In genomic region chr15:32700501-32701150, GRCh38 we compare ENCODE assay signal across 17 cellular contexts. TPM values are rescaled to one million over a fixed set of nuclear protein-coding genes. Genes with fewer than 3 reads are reported as not detected.
DNase-seq lines count a peak whose midpoint lies in the region; ATAC-seq and TF ChIP-seq lines count a peak whose summit lies in the region.
"Had no signal": no experiment of that assay in that cellular context is flagged by ENCODE, and none has a peak within 500 bp of the region (broad histone marks: within the 10 kb centered on the region; RNA-seq: fewer than 3 reads in every experiment).

No MANE protein-coding gene starts in this region.

- no peaks in the 10 kb centered on the region for H3K4me1 Mint-ChIP-seq in activated T-helper 17 cell treated with anti-CD3 and anti-CD28 coated beads, Interleukin-2, amount 50 U/mL, for 72 hours
- H3K4me1 Mint-ChIP-seq: IgD-negative memory B cell had no signal

- H3K27me3 Mint-ChIP-seq in activated T-helper 17 cell treated with anti-CD3 and anti-CD28 coated beads, Interleukin-2, amount 50 U/mL, for 72 hours = peaks cover 21% of the 10 kb centered on the region

- WGBS in body of pancreas, 2 donors = 48 to 58% methylated on average over 14 of the region's 14 CpGs

- no peak overlapping the region for H3K27ac Mint-ChIP-seq in activated T-helper 17 cell treated with anti-CD3 and anti-CD28 coated beads, Interleukin-2, amount 50 U/mL, for 72 hours
- H3K27ac Mint-ChIP-seq: CD8-positive, alpha-beta T cell; IgD-negative memory B cell had no signal

- H3K36me3 Mint-ChIP-seq in activated T-helper 17 cell treated with anti-CD3 and anti-CD28 coated beads, Interleukin-2, amount 50 U/mL, for 72 hours (ENCODE audit: low read depth) = no peaks in the 10 kb centered on the region
- H3K36me3 Mint-ChIP-seq: CD8-positive, alpha-beta T cell; IgD-negative memory B cell had no signal

- H3K4me3 Mint-ChIP-seq in activated T-helper 17 cell treated with anti-CD3 and anti-CD28 coated beads, Interleukin-2, amount 50 U/mL, for 72 hours = no peak overlapping the region
- H3K4me3 Mint-ChIP-seq: CD8-positive, alpha-beta T cell; IgD-negative memory B cell had no signal

- H3K27me3 ChIP-seq in BLaER1 = no peaks in the 10 kb centered on the region
- H3K27me3 ChIP-seq in body of pancreas = no peaks in the 10 kb centered on the region
- peaks cover 0 to 2% of the 10 kb centered on the region in 2 donors for H3K27me3 ChIP-seq in mucosa of rectum (ENCODE audit: control insufficient read depth in 2 of 2, insufficient read depth in 2 of 2, low read length in 2 of 2)

- ATAC-seq in body of pancreas = peak; percentile 90
- no peak for ATAC-seq in activated T-helper 17 cell treated with anti-CD3 and anti-CD28 coated beads, Interleukin-2, amount 50 U/mL, for 72 hours (replicated peaks)
- ATAC-seq in HG03196 (IDR thresholded peaks at IDR 0.05; ENCODE audit: unreplicated experiment) = no peak
- ATAC-seq: CD8-positive, alpha-beta T cell; Panc1; Right ventricle myocardium inferior had no signal

- TF ChIP-seq POLR2A in body of pancreas (IDR thresholded peaks at IDR 0.05) = no peak

- H3K4me2 ChIP-seq in BLaER1 = peak overlapping the region; percentile 54; the same call in 1 of the 2 replicates

- no peaks in the 10 kb centered on the region for H4K20me1 ChIP-seq in BLaER1

- H3K9me3 ChIP-seq in BLaER1 (peaks cover 15% of the 10 kb centered on the region), body of pancreas (no peaks in the 10 kb centered on the region), mucosa of rectum (ENCODE audit: control insufficient read depth in 2 of 2, low read length in 2 of 2) (no peaks in the 10 kb centered on the region)

- H3K9me3 Mint-ChIP-seq in activated T-helper 17 cell treated with anti-CD3 and anti-CD28 coated beads, Interleukin-2, amount 50 U/mL, for 72 hours = no peaks in the 10 kb centered on the region
- H3K9me3 Mint-ChIP-seq: CD8-positive, alpha-beta T cell had no signal

- intact Hi-C loops in body of pancreas (cut with DNase I) = loop anchor here (10.0 kb wide), 1 partner anchor 56 kb away; the partner anchor contains the start of gene SCG5

- no peaks in the 10 kb centered on the region for H3K36me3 ChIP-seq in BLaER1
- no peaks in the 10 kb centered on the region for H3K36me3 ChIP-seq in body of pancreas (replicated peaks in 1 of 2; ENCODE audit: insufficient read depth in 1 of 2, low read depth in 2 of 2)
- no peaks in the 10 kb centered on the region for H3K36me3 ChIP-seq in mucosa of rectum (ENCODE audit: control insufficient read depth in 2 of 2, insufficient read depth in 2 of 2, low read length in 2 of 2)

- TF ChIP-seq CTCF in body of pancreas (IDR thresholded peaks at IDR 0.05) = no peak

- H3K4me3 ChIP-seq in BLaER1 (no peak overlapping the region), body of pancreas (no peak overlapping the region), mucosa of rectum (ENCODE audit: low read length in 2 of 2) (peak overlapping the region; percentile 2 to 17)

- H3K27ac ChIP-seq in BLaER1 (no peak overlapping the region), body of pancreas (peak overlapping the region in 2 of 4 donors; percentile 49 to 50), mucosa of rectum (ENCODE audit: low read depth in 2 of 2, low read length in 2 of 2) (peak overlapping the region; percentile 77 to 89)

- DNase-seq in HT1080 (ENCODE audit: low read depth) (peak; percentile 66), body of pancreas (peak; percentile 57 to 74 (median 70)), NCI-H1105 treated with DMSO at 0.1 percent for 48 hours (lab: John Stamatoyannopoulos, UW) (no peak), ecto neural progenitor cell (ENCODE audit: low spot score) (no peak)
- DNase-seq: CD8-positive, alpha-beta T cell; NCI-H1048; NCI-H1694; NCI-H446; NCI-H748 treated with DMSO at 0.1 percent for 48 hours had no signal

- H3K9ac ChIP-seq in BLaER1 (no peak overlapping the region), mucosa of rectum (ENCODE audit: low read depth in 1 of 2, low read length in 2 of 2) (peak overlapping the region in 1 of 2 donors; percentile 23)

- H3K4me1 ChIP-seq in BLaER1 (peaks cover 21% of the 10 kb centered on the region), body of pancreas (peaks cover 18% of the 10 kb centered on the region), mucosa of rectum (ENCODE audit: control insufficient read depth in 2 of 2, insufficient read depth in 2 of 2, low read length in 2 of 2) (peaks cover 7 to 9% of the 10 kb centered on the region in 2 donors)

RNA-seq across cellular contexts. Expression of gene GREM1, which starts 17.2 kb away (rescaled TPM):
- total RNA-seq in HT1080 (2014; rRNA removed; shearing (Covaris generic)) = not detected in 2 replicates
- polyA plus RNA-seq in HT1080 (2015; cell fraction: cytosol; rRNA removed) = not detected in 2 replicates
- 0.05 TPM in 1 of 2 replicates, not detected in the other for polyA plus RNA-seq in HT1080 (2015; cell fraction: nucleus; rRNA removed)
- 1 to 10 TPM in 1 of 2 donors, under 1 TPM in 1; under 0.01 to 6.5 TPM for total RNA-seq in body of pancreas
- not detected for total RNA-seq in activated T-helper 17 cell treated with anti-CD3 and anti-CD28 coated beads, Interleukin-2, amount 50 U/mL, for 72 hours
- total RNA-seq: CD8-positive, alpha-beta T cell; H4; Right ventricle myocardium inferior had no signal
- polyA plus RNA-seq: IgD-negative memory B cell had no signal

RNA-seq across cellular contexts. Expression of gene SCG5, which starts 59.1 kb away (rescaled TPM):
- total RNA-seq in HT1080 (2014; rRNA removed; shearing (Covaris generic)) = 36.1 and 46.9 TPM in 2 replicates
- 41.7 and 44.5 TPM in 2 replicates for polyA plus RNA-seq in HT1080 (2015; cell fraction: cytosol; rRNA removed)
- polyA plus RNA-seq in HT1080 (2015; cell fraction: nucleus; rRNA removed) = 26.8 and 32.6 TPM in 2 replicates
- total RNA-seq in body of pancreas = 10 to 100 TPM; 49.4 to 50.1 TPM
- total RNA-seq in activated T-helper 17 cell treated with anti-CD3 and anti-CD28 coated beads, Interleukin-2, amount 50 U/mL, for 72 hours = 1 to 10 TPM; 2.9 to 3.5 TPM
- total RNA-seq: CD8-positive, alpha-beta T cell; Right ventricle myocardium inferior had no signal
- polyA plus RNA-seq: IgD-negative memory B cell had no signal

Comparison
In these comparisons a context has a peak if more than half of its experiments do, and no peak if none do; other contexts are left out.
1. H3K4me3 ChIP-seq: peak in mucosa of rectum (2 of 2); none in BLaER1 (single experiment) and body of pancreas (0 of 2).
2. DNase-seq: peak in HT1080 (single experiment) and body of pancreas (4 of 4); none in NCI-H1105 treated with DMSO at 0.1 percent for 48 hours (single experiment) and ecto neural progenitor cell (single experiment).